In the genomic region with DNA sequence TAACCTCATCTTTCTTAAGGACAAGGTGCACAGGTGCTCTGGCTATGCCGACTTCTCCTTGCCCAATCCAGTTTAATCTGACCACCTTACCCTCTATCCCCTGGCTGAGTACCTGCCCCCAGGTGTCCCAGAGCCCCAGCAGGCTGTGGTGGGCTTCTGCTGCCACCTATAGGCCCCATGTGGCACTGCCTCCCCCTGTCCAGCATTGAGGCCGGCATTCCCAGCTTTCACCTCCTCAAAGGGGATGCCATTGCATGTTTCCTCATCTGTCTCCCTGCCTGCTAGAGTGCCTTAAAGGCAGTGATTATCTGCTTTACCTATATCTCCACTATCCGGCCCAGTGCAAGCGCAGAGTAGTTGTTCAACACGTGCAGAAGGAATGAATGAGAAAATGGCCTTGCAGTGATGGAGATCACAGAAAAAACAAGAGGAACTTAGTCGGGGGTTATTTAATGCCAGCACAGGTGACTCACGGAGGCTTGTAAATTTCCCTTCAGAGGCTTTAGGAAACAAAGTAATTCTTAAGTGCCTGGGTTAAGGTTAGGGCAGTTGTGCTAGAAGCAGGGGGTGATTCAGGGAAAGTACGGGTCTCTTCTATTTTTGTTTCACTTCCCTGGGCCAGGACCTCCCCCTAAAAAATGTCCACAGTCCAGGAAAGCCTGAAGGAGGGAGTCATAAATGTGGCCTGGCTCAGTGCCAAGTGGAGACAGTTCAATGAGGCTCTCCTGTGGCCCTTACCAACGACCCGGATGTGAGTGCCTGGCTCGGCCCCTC, we compare ENCODE assay signal across 8 cellular contexts.
DNase-seq lines count a peak whose midpoint lies in the region; ATAC-seq and TF ChIP-seq lines count a peak whose summit lies in the region.

No MANE protein-coding gene starts in this region.

- TF ChIP-seq CTCF in glutamatergic neuron (IDR thresholded peaks at IDR 0.05; ENCODE audit: partially characterized antibody, unreplicated experiment) (peak; percentile 83), progenitor cell of endocrine pancreas (IDR thresholded peaks at IDR 0.05; ENCODE audit: unreplicated experiment) (peak; percentile 91)

- H3K4me3 Mint-ChIP-seq in glutamatergic neuron (ENCODE audit: unreplicated experiment): no peak overlapping the region
- H3K4me3 Mint-ChIP-seq in progenitor cell of endocrine pancreas (ENCODE audit: low read depth): no peak overlapping the region

- H3K4me3 ChIP-seq in H7 (ENCODE audit: insufficient read depth, low read depth, low read length): no peak overlapping the region

- DNase-seq in DMS79 treated with DMSO at 0.1 percent for 48 hours (lab: John Stamatoyannopoulos, UW) (peak; percentile 97), H7 (peak; percentile 83), NCI-H2107 (lab: John Stamatoyannopoulos, UW) (peak; percentile 29), glutamatergic neuron (peak; percentile 64), progenitor cell of endocrine pancreas (ENCODE audit: low spot score, unreplicated experiment) (peak; percentile 55), retina (no peak)
- peak; percentile 70 for DNase-seq in activated CD8-positive, alpha-beta memory T cell treated with anti-CD3 and anti-CD28 coated beads for 24 hours

- H3K36me3 ChIP-seq in H7 (replicated peaks; ENCODE audit: control insufficient read depth, insufficient read depth, low read length): no peaks in the 10 kb centered on the region

- H3K27ac Mint-ChIP-seq in glutamatergic neuron (ENCODE audit: unreplicated experiment) (no peak overlapping the region), progenitor cell of endocrine pancreas (no peak overlapping the region)

- H3K4me1 Mint-ChIP-seq in glutamatergic neuron (ENCODE audit: low read depth, unreplicated experiment) (no peaks in the 10 kb centered on the region), progenitor cell of endocrine pancreas (ENCODE audit: low read depth) (no peaks in the 10 kb centered on the region)

- H3K9me3 Mint-ChIP-seq in glutamatergic neuron (ENCODE audit: unreplicated experiment) (no peaks in the 10 kb centered on the region), progenitor cell of endocrine pancreas (ENCODE audit: low read depth) (no peaks in the 10 kb centered on the region)

- H3K27me3 ChIP-seq in H7 (ENCODE audit: control insufficient read depth, insufficient read depth, low read length): no peaks in the 10 kb centered on the region

- H3K27me3 Mint-ChIP-seq in glutamatergic neuron (ENCODE audit: unreplicated experiment) (peaks cover 5% of the 10 kb centered on the region), progenitor cell of endocrine pancreas (peaks cover 16% of the 10 kb centered on the region)

- H3K36me3 Mint-ChIP-seq in glutamatergic neuron (ENCODE audit: unreplicated experiment) (peaks cover 5% of the 10 kb centered on the region), progenitor cell of endocrine pancreas (ENCODE audit: insufficient read depth) (no peaks in the 10 kb centered on the region)

- ATAC-seq in GM21737 (IDR thresholded peaks at IDR 0.05; ENCODE audit: unreplicated experiment): no peak
